ENCODE assay signal across 27 cellular contexts in genomic region chr12:107731376-107731775, GRCh38. TPM values are rescaled to one million over a fixed set of nuclear protein-coding genes. Genes with fewer than 3 reads are reported as not detected.
DNase-seq lines count a peak whose midpoint lies in the region; ATAC-seq, FAIRE-seq and TF ChIP-seq lines count a peak whose summit lies in the region.
"Had no signal": no experiment of that assay in that cellular context is flagged by ENCODE, and none has a peak within 500 bp of the region (broad histone marks: within the 10 kb centered on the region; RNA-seq: fewer than 3 reads in every experiment).

No MANE protein-coding gene starts in this region.

- H3K9me3 ChIP-seq in GM12878 (replicated peaks; ENCODE audit: control insufficient read depth, insufficient read depth, low read length): no peaks in the 10 kb centered on the region
- H3K9me3 ChIP-seq: lower lobe of right lung, ovary had no signal

- peak; percentile 82 for ATAC-seq in GM12878
- ATAC-seq: activated T-cell treated with anti-CD3 and anti-CD28 coated beads, Interleukin-2, amount 50 U/mL, for 4 hours; lower lobe of right lung; sciatic nerve had no signal

- H3K36me3 Mint-ChIP-seq in HFFc6 (ENCODE audit: low read depth) (peaks cover 22% of the 10 kb centered on the region), nephron progenitor cell (ENCODE audit: low read depth) (peaks cover 27% of the 10 kb centered on the region)

- H3K27me3 ChIP-seq in GM06990 (replicated peaks; ENCODE audit: control insufficient read depth, insufficient read depth, low read length): no peaks in the 10 kb centered on the region
- H3K27me3 ChIP-seq in GM12878 (replicated peaks in 1 of 2; ENCODE audit: control insufficient read depth in 2 of 2, insufficient read depth in 2 of 2, low read length in 1 of 2): no peaks in the 10 kb centered on the region
- H3K27me3 ChIP-seq: ovary had no signal

- no peak overlapping the region for H3K4me3 Mint-ChIP-seq in HFFc6
- H3K4me3 Mint-ChIP-seq in nephron progenitor cell: no peak overlapping the region
- H3K4me3 Mint-ChIP-seq: activated CD4-positive, alpha-beta memory T cell treated with anti-CD3 and anti-CD28 coated beads, Interleukin-2, amount 10 ng/mL, durations not matched to agents 7 days and 5 days; activated naive CD4-positive, alpha-beta T cell treated with anti-CD3 and anti-CD28 coated beads, Interleukin-2, amount 50 U/mL, for 24 hours; activated T-cell treated with anti-CD3 and anti-CD28 coated beads, Interleukin-2, amount 50 U/mL, for 4 hours had no signal

- WGBS in GM12878 (ENCODE audit: insufficient coverage, insufficient replicate concordance, low lambda C conversion rate, missing lambda C conversion rate): 27% methylated on average over 4 of the region's 4 CpGs

- 0 out of 2 replicates have a peak overlapping the region, but pooled peaks have one; percentile 25 for H3K4me2 ChIP-seq in GM12878 (ENCODE audit: control insufficient read depth, insufficient read depth)

- no peak overlapping the region for H3K27ac ChIP-seq in GM12878 (ENCODE audit: control insufficient read depth, insufficient read depth)
- H3K27ac ChIP-seq: lower lobe of right lung, ovary, WERI-Rb-1 had no signal

- TF ChIP-seq POLR2A in GM12878 (IDR thresholded peaks at IDR 0.05; ENCODE audit: low read depth, low read length): no peak

- DNase-seq in GM06990 (ENCODE audit: extremely low read depth, insufficient read length) (peak; percentile 9), HFFc6 (no peak), GM12878 (ENCODE audit: low read depth, low spot score) (no peak), kidney tubule cell (ENCODE audit: low spot score) (peak; percentile 77), OCI-M2 (lab: John Stamatoyannopoulos, UW; ENCODE audit: unreplicated experiment) (no peak), middle frontal gyrus (ENCODE audit: extremely low spot score, low spot score) (no peak), nephron progenitor cell (no peak), NCI-H2196 treated with DMSO at 0.1 percent for 48 hours (lab: John Stamatoyannopoulos, UW; ENCODE audit: unreplicated experiment) (no peak)
- DNase-seq: ACHN; activated CD4-positive, alpha-beta memory T cell treated with anti-CD3 and anti-CD28 coated beads, Interleukin-2, amount 10 ng/mL, durations not matched to agents 7 days and 5 days; activated T-cell treated with anti-CD3 and anti-CD28 coated beads, Interleukin-2, amount 50 U/mL, for 4 hours; cortex of kidney; erythroblast; lower lobe of right lung; NCI-H1436 treated with DMSO at 0.1 percent for 48 hours; NCI-H2171 treated with DMSO at 0.1 percent for 48 hours; ovary; stimulated activated CD4-positive, alpha-beta T cell treated with anti-CD3 and anti-CD28 coated beads, Interleukin-2, amount 100 ng/mL, for 24 hours; WERI-Rb-1 had no signal

- SMC1A ChIA-PET in GM12878 (lab: Charles Lee; ENCODE audit: uncharacterized antibody, unreplicated experiment): interaction anchor here (0.9 kb wide), 1 partner anchor 18 kb away, joined by 3 read pairs; no protein-coding TSS in a partner anchor

- no peak; a peak in 1 of 4 replicates for TF ChIP-seq EP300 in GM12878 (IDR thresholded peaks at IDR 0.05; ENCODE audit: borderline replicate concordance in 1 of 2, control insufficient read depth in 1 of 2, low read depth in 2 of 2, low read length in 2 of 2)

- peaks cover 7% of the 10 kb centered on the region; the same call in 1 of the 2 replicates for H3K4me1 Mint-ChIP-seq in HFFc6 (ENCODE audit: low read depth)
- H3K4me1 Mint-ChIP-seq in nephron progenitor cell: peaks cover 6% of the 10 kb centered on the region
- H3K4me1 Mint-ChIP-seq: activated CD4-positive, alpha-beta memory T cell treated with anti-CD3 and anti-CD28 coated beads, Interleukin-2, amount 10 ng/mL, durations not matched to agents 7 days and 5 days; activated naive CD4-positive, alpha-beta T cell treated with anti-CD3 and anti-CD28 coated beads, Interleukin-2, amount 50 U/mL, for 24 hours had no signal

- no peaks in the 10 kb centered on the region for H3K27me3 Mint-ChIP-seq in HFFc6 (ENCODE audit: insufficient read depth)
- no peaks in the 10 kb centered on the region for H3K27me3 Mint-ChIP-seq in nephron progenitor cell (ENCODE audit: low read depth, poor library complexity)
- H3K27me3 Mint-ChIP-seq: activated naive CD4-positive, alpha-beta T cell treated with anti-CD3 and anti-CD28 coated beads, Interleukin-2, amount 50 U/mL, for 24 hours had no signal

- RAD21 ChIA-PET in GM12878 (lab: Charles Lee; ENCODE audit: unreplicated experiment): no interaction called here

- H3K9ac ChIP-seq in GM12878 (ENCODE audit: control insufficient read depth, insufficient read depth, low read length): no peak overlapping the region

- no peaks in the 10 kb centered on the region for H4K20me1 ChIP-seq in GM12878 (ENCODE audit: control insufficient read depth, insufficient read depth)

- no TSS peak for BruUV-seq in GM12878 (replicated peaks; lab: Mats Ljungman, UMichigan)

- peaks cover 4% of the 10 kb centered on the region for H3K4me1 ChIP-seq in GM12878 (ENCODE audit: control insufficient read depth, insufficient read depth, low read length)
- H3K4me1 ChIP-seq: lower lobe of right lung had no signal

- FAIRE-seq in GM12878 (lab: Jason Lieb, UNC): no peak
- FAIRE-seq: urothelium cell line had no signal

- intact Hi-C loops in GM12878 (cut with micrococcal nuclease; ENCODE audit: unreplicated experiment): no loop called here

- H3K27ac Mint-ChIP-seq in HFFc6 (0 out of 2 replicates have a peak overlapping the region, but pooled peaks have one; percentile 18), nephron progenitor cell (no peak overlapping the region)
- H3K27ac Mint-ChIP-seq: activated CD4-positive, alpha-beta memory T cell treated with anti-CD3 and anti-CD28 coated beads, Interleukin-2, amount 10 ng/mL, durations not matched to agents 7 days and 5 days; activated naive CD4-positive, alpha-beta T cell treated with anti-CD3 and anti-CD28 coated beads, Interleukin-2, amount 50 U/mL, for 24 hours had no signal

- H3K36me3 ChIP-seq in GM06990 (ENCODE audit: control insufficient read depth, insufficient read depth, low read length) (peaks cover 2% of the 10 kb centered on the region), GM12878 (ENCODE audit: control insufficient read depth in 2 of 2, insufficient read depth in 2 of 2, low read length in 1 of 2) (peaks cover 0 to 12% of the 10 kb centered on the region in 2 experiments; a peak in 3 of 4 replicates)
- H3K36me3 ChIP-seq: ovary had no signal

- TF ChIP-seq CTCF in GM06990 (IDR thresholded peaks at IDR 0.05; ENCODE audit: insufficient read depth, low read length, poor library complexity, severe bottlenecking): no peak
- no peak for TF ChIP-seq CTCF in HFFc6 (IDR thresholded peaks at IDR 0.05)
- TF ChIP-seq CTCF in GM12878 (IDR thresholded peaks at IDR 0.05 in 2 of 3, conservative IDR thresholded peaks at IDR 0.05 in 1 of 3; ENCODE audit: control insufficient read depth in 2 of 3, extremely low read depth in 1 of 3, insufficient read depth in 1 of 3, low read depth in 3 of 3, low read length in 3 of 3): no peak
- no peak for TF ChIP-seq CTCF in nephron progenitor cell (IDR thresholded peaks at IDR 0.05)

- peak overlapping the region; percentile 17 for H2AFZ ChIP-seq in GM12878 (ENCODE audit: control insufficient read depth, low read depth, low read length)

- no peaks in the 10 kb centered on the region for H3K79me2 ChIP-seq in GM12878 (ENCODE audit: control insufficient read depth, insufficient read depth, low read length)

- POLR2A ChIA-PET in GM12878 (lab: Charles Lee): no interaction called here

- no peak overlapping the region for H3K4me3 ChIP-seq in GM06990 (replicated peaks; ENCODE audit: low read depth, low read length)
- no peak overlapping the region for H3K4me3 ChIP-seq in GM12878
- H3K4me3 ChIP-seq: lower lobe of right lung, ovary had no signal

- H3K9me3 Mint-ChIP-seq in HFFc6: no peaks in the 10 kb centered on the region
- peaks cover 11% of the 10 kb centered on the region for H3K9me3 Mint-ChIP-seq in nephron progenitor cell
- H3K9me3 Mint-ChIP-seq: activated CD4-positive, alpha-beta memory T cell treated with anti-CD3 and anti-CD28 coated beads, Interleukin-2, amount 10 ng/mL, durations not matched to agents 7 days and 5 days; activated naive CD4-positive, alpha-beta T cell treated with anti-CD3 and anti-CD28 coated beads, Interleukin-2, amount 50 U/mL, for 24 hours; activated T-cell treated with anti-CD3 and anti-CD28 coated beads, Interleukin-2, amount 50 U/mL, for 4 hours had no signal

- in situ Hi-C loops in GM12878 (cut with MboI): no loop called here

- TF ChIP-seq RAD21 in GM12878 (IDR thresholded peaks at IDR 0.05; ENCODE audit: insufficient read depth, low read depth, low read length): no peak

- CTCF ChIA-PET in GM12878 (lab: Yijun Ruan, JAX): interaction anchor here (1.0 to 1.2 kb wide), 2 partner anchors 9 to 36 kb away, joined by 3 read pairs; no protein-coding TSS in a partner anchor

RNA-seq across cellular contexts. Expression of gene PRDM4, which starts 29.6 kb away (rescaled TPM):
- 10 to 100 TPM; 23.2 to 26.3 (median 24.3) TPM for total RNA-seq in HFFc6 (2021; fragmentation: NEBNext Ultra II Directional; extraction: Animal tissue kit (Norgen Biotek cat#: 25700))
- 62.0 and 66.5 TPM in 2 replicates for total RNA-seq in GM12878 (2013; cell fraction: nucleolus; rRNA removed)
- total RNA-seq in GM12878 (2014; rRNA removed) (16.9 and 19.9 TPM in 2 replicates), GM12878 (2014; rRNA removed; fragmentation: Illumina TruSeq; extraction: Trizol) (15.0 and 15.4 TPM in 2 replicates), GM12878 (2021) (20.0 and 22.0 TPM in 2 replicates)
- 8.6 TPM for polyA plus RNA-seq in GM12878 (2011; ENCODE audit: low read depth)
- polyA plus RNA-seq in GM12878 (2011; rRNA removed) (18.8 and 22.2 TPM in 2 replicates), GM12878 (2014; fragmentation: Illumina TruSeq; extraction: Trizol) (18.8 and 27.0 TPM in 2 replicates), GM12878 (2014; fragmentation: Nextera tagmentation; extraction: Ambion mirVana) (1 to 10 TPM; 5.1 to 5.9 TPM), GM12878 (2014; rRNA removed) (12.4 and 14.6 TPM in 2 replicates), GM12878 (2016; fragmentation: Nextera tagmentation; extraction: Ambion mirVana) (10 to 100 TPM; 12.2 to 13.9 TPM)
- 17.3 and 18.5 TPM in 2 replicates for polyA plus RNA-seq in GM12878 (2011; cell fraction: cytosol; rRNA removed)
- polyA plus RNA-seq in GM12878 (2011; cell fraction: nucleus; rRNA removed): 22.2 and 24.6 TPM in 2 replicates
- 8.9 and 9.4 TPM in 2 replicates for polyA plus RNA-seq in GM12878 (2012)
- 22.3 and 28.3 TPM in 2 replicates for polyA minus RNA-seq in GM12878 (2011; rRNA and poly(A)+ RNA removed)
- 9.2 and 15.5 TPM in 2 replicates for polyA minus RNA-seq in GM12878 (2011; cell fraction: cytosol; rRNA and poly(A)+ RNA removed)
- 18.7 and 28.6 TPM in 2 replicates for polyA minus RNA-seq in GM12878 (2011; cell fraction: nucleus; rRNA and poly(A)+ RNA removed)

RNA-seq across cellular contexts. Expression of gene ASCL4, which starts 43.1 kb away (rescaled TPM):
- total RNA-seq in HFFc6 (2021; fragmentation: NEBNext Ultra II Directional; extraction: Animal tissue kit (Norgen Biotek cat#: 25700)): not detected
- total RNA-seq in GM12878 (2013; cell fraction: nucleolus; rRNA removed): not detected in 2 replicates
- total RNA-seq in GM12878 (2014; rRNA removed) (not detected in 2 replicates), GM12878 (2014; rRNA removed; fragmentation: Illumina TruSeq; extraction: Trizol) (not detected in 2 replicates), GM12878 (2021) (not detected in 2 replicates)
- not detected for polyA plus RNA-seq in GM12878 (2011; ENCODE audit: low read depth)
- polyA plus RNA-seq in GM12878 (2011; rRNA removed) (not detected in 2 replicates), GM12878 (2014; fragmentation: Illumina TruSeq; extraction: Trizol) (not detected in 2 replicates), GM12878 (2014; fragmentation: Nextera tagmentation; extraction: Ambion mirVana) (not detected), GM12878 (2014; rRNA removed) (not detected in 2 replicates), GM12878 (2016; fragmentation: Nextera tagmentation; extraction: Ambion mirVana) (not detected)
- polyA plus RNA-seq in GM12878 (2011; cell fraction: cytosol; rRNA removed): not detected in 2 replicates
- polyA plus RNA-seq in GM12878 (2011; cell fraction: nucleus; rRNA removed): not detected in 2 replicates
- not detected in 2 replicates for polyA plus RNA-seq in GM12878 (2012)
- not detected in 2 replicates for polyA minus RNA-seq in GM12878 (2011; rRNA and poly(A)+ RNA removed)
- polyA minus RNA-seq in GM12878 (2011; cell fraction: cytosol; rRNA and poly(A)+ RNA removed): not detected in 2 replicates
- not detected in 2 replicates for polyA minus RNA-seq in GM12878 (2011; cell fraction: nucleus; rRNA and poly(A)+ RNA removed)
- total RNA-seq: activated CD4-positive, alpha-beta memory T cell treated with anti-CD3 and anti-CD28 coated beads, Interleukin-2, amount 10 ng/mL, durations not matched to agents 7 days and 5 days; activated T-cell treated with anti-CD3 and anti-CD28 coated beads, Interleukin-2, amount 50 U/mL, for 4 hours; Daoy; glomerular endothelial cell; lower lobe of right lung; myocyte; ovary; RPMI7951; sciatic nerve; T-helper 1 cell treated with Interleukin-12 subunit alpha and Interleukin-12 subunit beta and Interleukin-4 antibody, amounts not matched to agents 30 ng/mL and 1 ng/mL, for 36 hours had no signal
- polyA plus RNA-seq: ovary had no signal

RNA-seq across cellular contexts. Expression of gene PWP1, which starts 45.8 kb away (rescaled TPM):
- 10 to 100 TPM; 49.0 to 57.2 (median 55.3) TPM for total RNA-seq in HFFc6 (2021; fragmentation: NEBNext Ultra II Directional; extraction: Animal tissue kit (Norgen Biotek cat#: 25700))
- 112 and 139 TPM in 2 replicates for total RNA-seq in GM12878 (2013; cell fraction: nucleolus; rRNA removed)
- total RNA-seq in GM12878 (2014; rRNA removed) (42.4 and 46.3 TPM in 2 replicates), GM12878 (2014; rRNA removed; fragmentation: Illumina TruSeq; extraction: Trizol) (64.0 and 65.2 TPM in 2 replicates), GM12878 (2021) (45.7 and 49.4 TPM in 2 replicates)
- 41.1 TPM for polyA plus RNA-seq in GM12878 (2011; ENCODE audit: low read depth)
- polyA plus RNA-seq in GM12878 (2011; rRNA removed) (93.0 and 117 TPM in 2 replicates), GM12878 (2014; fragmentation: Illumina TruSeq; extraction: Trizol) (76.1 and 83.5 TPM in 2 replicates), GM12878 (2014; fragmentation: Nextera tagmentation; extraction: Ambion mirVana) (100 to 1,000 TPM; 244 to 283 TPM), GM12878 (2014; rRNA removed) (37.4 and 46.5 TPM in 2 replicates), GM12878 (2016; fragmentation: Nextera tagmentation; extraction: Ambion mirVana) (100 to 1,000 TPM in 1 of 2 experiments, 10 to 100 TPM in 1; 99.4 to 108 TPM)
- polyA plus RNA-seq in GM12878 (2011; cell fraction: cytosol; rRNA removed): 80.2 and 100 TPM in 2 replicates
- 53.7 and 106 TPM in 2 replicates for polyA plus RNA-seq in GM12878 (2011; cell fraction: nucleus; rRNA removed)
- polyA plus RNA-seq in GM12878 (2012): 35.0 and 42.6 TPM in 2 replicates
- 33.7 and 59.5 TPM in 2 replicates for polyA minus RNA-seq in GM12878 (2011; rRNA and poly(A)+ RNA removed)
- 20.8 TPM in 2 replicates for polyA minus RNA-seq in GM12878 (2011; cell fraction: cytosol; rRNA and poly(A)+ RNA removed)
- polyA minus RNA-seq in GM12878 (2011; cell fraction: nucleus; rRNA and poly(A)+ RNA removed): 14.0 and 26.3 TPM in 2 replicates

Comparison
In these comparisons a context has a peak if more than half of its experiments do, and no peak if none do; other contexts are left out.
1. DNase-seq: peak in GM06990 (single experiment) and kidney tubule cell (single experiment); none in HFFc6 (single experiment), GM12878 (single experiment), OCI-M2 (single experiment), middle frontal gyrus (single experiment), nephron progenitor cell (single experiment) and NCI-H2196 treated with DMSO at 0.1 percent for 48 hours (single experiment).